In the genomic region with DNA sequence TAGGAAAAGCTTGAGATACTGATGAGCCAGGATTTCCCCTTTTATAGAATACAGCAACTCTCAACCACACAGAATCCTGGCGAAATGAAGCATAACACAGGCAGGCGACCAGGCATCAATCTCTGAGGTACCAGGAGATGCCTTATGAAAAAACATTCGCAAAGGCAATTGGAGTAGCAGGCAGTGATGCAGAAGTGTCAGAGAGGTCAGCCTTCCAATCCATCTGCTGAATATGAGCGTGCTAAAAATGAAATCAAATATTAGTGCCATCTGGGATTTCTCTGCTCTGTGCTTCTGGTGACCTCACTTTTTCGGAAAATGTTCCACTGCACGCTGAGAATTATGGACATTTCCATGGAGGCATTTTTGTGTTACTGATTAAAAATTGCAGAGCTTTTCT, we compare ENCODE assay signal across 18 cellular contexts.
DNase-seq lines count a peak whose midpoint lies in the region; TF ChIP-seq lines count a peak whose summit lies in the region.
"Had no signal": no experiment of that assay in that cellular context is flagged by ENCODE, and none has a peak within 500 bp of the region (broad histone marks: within the 10 kb centered on the region; RNA-seq: fewer than 3 reads in every experiment).

No MANE protein-coding gene starts in this region.

- peak; percentile 92 for DNase-seq in NCI-H1694 (lab: John Stamatoyannopoulos, UW)
- peak; percentile 82 for DNase-seq in NCI-H446 treated with DMSO at 0.1 percent for 48 hours (lab: John Stamatoyannopoulos, UW)
- no peak for DNase-seq in GM19240 (ENCODE audit: insufficient read length, low spot score)
- DNase-seq in testis: no peak
- DNase-seq in NOMO-1 (lab: John Stamatoyannopoulos, UW; ENCODE audit: unreplicated experiment in 2 of 2): no peak
- no peak for DNase-seq in DMS79 treated with DMSO at 0.1 percent for 48 hours (lab: John Stamatoyannopoulos, UW)
- DNase-seq: BE2C; CD4-positive, alpha-beta memory T cell; COR-L47; DMS53; H7; IMR-90 had no signal

- H3K36me3 ChIP-seq in KMS-11 (ENCODE audit: insufficient read depth) (no peaks in the 10 kb centered on the region), endocrine pancreas (ENCODE audit: control insufficient read depth, insufficient read depth, low read length) (no peaks in the 10 kb centered on the region), testis (ENCODE audit: low read depth, missing control alignments) (no peaks in the 10 kb centered on the region)
- H3K36me3 ChIP-seq: BE2C had no signal

- H3K4me1 ChIP-seq in KMS-11 (ENCODE audit: low read depth, poor library complexity, severe bottlenecking) (peaks cover 29% of the 10 kb centered on the region), endocrine pancreas (ENCODE audit: control insufficient read depth, insufficient read depth, low read length) (peaks cover 8% of the 10 kb centered on the region), testis (no peaks in the 10 kb centered on the region)
- H3K4me1 ChIP-seq: BE2C had no signal

- TF ChIP-seq CTCF in KMS-11 (conservative IDR thresholded peaks at IDR 0.05; ENCODE audit: low read depth, low read length) (no peak), testis (IDR thresholded peaks at IDR 0.05) (no peak)

- H3K27ac ChIP-seq in KMS-11 (peak overlapping the region; percentile 49; the same call in 1 of the 2 replicates), testis (no peak overlapping the region)
- H3K27ac ChIP-seq: A549, C4-2B had no signal

- H3K4me2 ChIP-seq in KMS-11: peak overlapping the region; percentile 76
- H3K4me2 ChIP-seq: A549, GM23338 had no signal

- intact Hi-C loops in testis (cut with DNase I; ENCODE audit: low total_unique reads): no loop called here

- H3K9ac ChIP-seq in KMS-11 (no peak overlapping the region), endocrine pancreas (ENCODE audit: control insufficient read depth, insufficient read depth, low read length) (no peak overlapping the region)

- no peaks in the 10 kb centered on the region for H3K27me3 ChIP-seq in KMS-11 (ENCODE audit: insufficient read depth, low read depth)
- no peaks in the 10 kb centered on the region for H3K27me3 ChIP-seq in endocrine pancreas (ENCODE audit: control insufficient read depth, insufficient read depth, low read length)
- H3K27me3 ChIP-seq in testis: no peaks in the 10 kb centered on the region
- H3K27me3 ChIP-seq: BE2C had no signal

- TF ChIP-seq POLR2A in testis (IDR thresholded peaks at IDR 0.05): no peak

- WGBS in testis, 2 donors: 88 to 89% methylated on average over 6 of the region's 6 CpGs

- H3K4me3 ChIP-seq in KMS-11 (IDR thresholded peaks at IDR 0.05; ENCODE audit: insufficient read depth, low read depth, low read length) (no peak overlapping the region), endocrine pancreas (ENCODE audit: control insufficient read depth, insufficient read depth, low read length) (peak overlapping the region; percentile 62), testis (no peak overlapping the region)
- H3K4me3 ChIP-seq: A549, GM12878, GM23338 had no signal

- no peaks in the 10 kb centered on the region for H3K79me2 ChIP-seq in KMS-11 (ENCODE audit: insufficient read depth, low read depth)

- H3K9me3 ChIP-seq in endocrine pancreas (ENCODE audit: control insufficient read depth, low read length) (no peaks in the 10 kb centered on the region), testis (no peaks in the 10 kb centered on the region)
- H3K9me3 ChIP-seq: A549, BE2C had no signal

- H4K20me1 ChIP-seq in KMS-11 (ENCODE audit: insufficient read depth): no peaks in the 10 kb centered on the region

- 0 out of 2 replicates have a peak overlapping the region, but pooled peaks have one; percentile 1 for H2AFZ ChIP-seq in KMS-11 (ENCODE audit: low read depth)
- H2AFZ ChIP-seq: GM23338 had no signal

Comparison
In these comparisons a context has a peak if more than half of its experiments do, and no peak if none do; other contexts are left out.
1. DNase-seq: peak in NCI-H1694 (single experiment) and NCI-H446 treated with DMSO at 0.1 percent for 48 hours (single experiment); none in GM19240 (single experiment), testis (single experiment), NOMO-1 (0 of 2) and DMS79 treated with DMSO at 0.1 percent for 48 hours (single experiment).